ENCODE assay signal across 14 cellular contexts in genomic region chr2:155382781-155383180, GRCh38.
"Had no signal": no experiment of that assay in that cellular context is flagged by ENCODE, and none has a peak within 500 bp of the region (broad histone marks: within the 10 kb centered on the region; RNA-seq: fewer than 3 reads in every experiment).

No MANE protein-coding gene starts in this region.

- H3K4me3 ChIP-seq: cardiac muscle cell had no signal

- DNase-seq: activated CD4-positive, alpha-beta T cell treated with anti-CD3 and anti-CD28 coated beads for 48 hours; activated CD8-positive, alpha-beta T cell treated with anti-CD3 and anti-CD28 coated beads for 36 hours; activated effector memory CD4-positive, alpha-beta T cell treated with anti-CD3 and anti-CD28 coated beads, Interleukin-2, amount 50 U/mL, for 16 hours; activated T-cell treated with anti-CD3 and anti-CD28 coated beads, Interleukin-2, amount 50 U/mL, for 4 hours; islet precursor cell; left ventricle myocardium superior; mesendoderm; natural killer cell; stimulated activated CD4-positive, alpha-beta T cell treated with anti-CD3 and anti-CD28 coated beads, Interleukin-1b, Interleukin-23, amount 100 ng/mL, for 48 hours; stimulated activated naive CD8-positive, alpha-beta T cell treated with anti-CD3 and anti-CD28 coated beads, Interleukin-15, amount 100 ng/mL, for 72 hours had no signal

- H3K36me3 Mint-ChIP-seq: activated naive CD4-positive, alpha-beta T cell treated with anti-CD3 and anti-CD28 coated beads, Interleukin-2, amount 50 U/mL, for 72 hours; natural killer cell; type B pancreatic cell; WTC11 had no signal

- H3K27ac ChIP-seq: cardiac muscle cell had no signal

- H3K36me3 ChIP-seq: cardiac muscle cell had no signal

- H3K9me3 Mint-ChIP-seq: activated CD8-positive, alpha-beta T cell treated with anti-CD3 and anti-CD28 coated beads for 36 hours; activated naive CD4-positive, alpha-beta T cell treated with anti-CD3 and anti-CD28 coated beads, Interleukin-2, amount 50 U/mL, for 72 hours; activated T-cell treated with anti-CD3 and anti-CD28 coated beads, Interleukin-2, amount 50 U/mL, for 4 hours; stimulated activated naive CD8-positive, alpha-beta T cell treated with anti-CD3 and anti-CD28 coated beads, Interleukin-15, amount 100 ng/mL, for 72 hours; type B pancreatic cell; WTC11 had no signal

- H3K4me3 Mint-ChIP-seq: activated CD8-positive, alpha-beta T cell treated with anti-CD3 and anti-CD28 coated beads for 36 hours; activated T-cell treated with anti-CD3 and anti-CD28 coated beads, Interleukin-2, amount 50 U/mL, for 4 hours; natural killer cell; stimulated activated naive CD8-positive, alpha-beta T cell treated with anti-CD3 and anti-CD28 coated beads, Interleukin-15, amount 100 ng/mL, for 72 hours; type B pancreatic cell; WTC11 had no signal

- H3K27ac Mint-ChIP-seq: activated CD8-positive, alpha-beta T cell treated with anti-CD3 and anti-CD28 coated beads for 36 hours; natural killer cell; stimulated activated naive CD8-positive, alpha-beta T cell treated with anti-CD3 and anti-CD28 coated beads, Interleukin-15, amount 100 ng/mL, for 72 hours; type B pancreatic cell; WTC11 had no signal

- H3K4me1 Mint-ChIP-seq: natural killer cell; stimulated activated naive CD8-positive, alpha-beta T cell treated with anti-CD3 and anti-CD28 coated beads, Interleukin-15, amount 100 ng/mL, for 72 hours; WTC11 had no signal

- H3K27me3 Mint-ChIP-seq: stimulated activated naive CD8-positive, alpha-beta T cell treated with anti-CD3 and anti-CD28 coated beads, Interleukin-15, amount 100 ng/mL, for 72 hours; type B pancreatic cell had no signal

- H3K27me3 ChIP-seq: cardiac muscle cell had no signal
